Comparison of ENCODE assay signal across 7 cellular contexts in genomic region chrX:136146614-136147319, GRCh38. TPM values are rescaled to one million over a fixed set of nuclear protein-coding genes. Genes with fewer than 3 reads are reported as not detected.
A peak's percentile ranks its signal among the peaks of the same experiment; 100 is the strongest.
DNase-seq lines count a peak whose midpoint lies in the region; ATAC-seq and TF ChIP-seq lines count a peak whose summit lies in the region.

No MANE protein-coding gene starts in this region.

- peak overlapping the region; percentile 46 for H3K9ac ChIP-seq in SK-N-MC (ENCODE audit: insufficient read length)

- H3K27me3 Mint-ChIP-seq in stimulated activated naive CD8-positive, alpha-beta T cell treated with anti-CD3 and anti-CD28 coated beads, Interleukin-15, Interleukin-2, amounts not matched to agents 100 ng/mL and 50 ng/mL, for 24 hours, result peaks cover 6% of the 10 kb centered on the region

- H3K36me3 ChIP-seq in HEK293 (ENCODE audit: control insufficient read depth in 2 of 2, insufficient read depth in 1 of 2, low read length in 2 of 2) (no peaks in the 10 kb centered on the region), SK-N-MC (ENCODE audit: insufficient read depth, low read length) (no peaks in the 10 kb centered on the region), lower lobe of right lung (no peaks in the 10 kb centered on the region)

- peaks cover 29% of the 10 kb centered on the region for H3K4me1 Mint-ChIP-seq in stimulated activated naive CD8-positive, alpha-beta T cell treated with anti-CD3 and anti-CD28 coated beads, Interleukin-15, Interleukin-2, amounts not matched to agents 100 ng/mL and 50 ng/mL, for 24 hours (ENCODE audit: low read depth)

- H3K27ac ChIP-seq in HEK293 (ENCODE audit: extremely low read depth, low read depth, low read length) (peak overlapping the region; percentile 99), SK-N-MC (no peak overlapping the region), lower lobe of right lung (peak overlapping the region; percentile 80)

- peak overlapping the region; percentile 82 for H3K27ac Mint-ChIP-seq in stimulated activated naive CD8-positive, alpha-beta T cell treated with anti-CD3 and anti-CD28 coated beads, Interleukin-15, Interleukin-2, amounts not matched to agents 100 ng/mL and 50 ng/mL, for 24 hours

- H3K4me3 ChIP-seq in HEK293 (ENCODE audit: low read depth, low read length) (peak overlapping the region; percentile 63), SK-N-MC (peak overlapping the region; percentile 77), lower lobe of right lung (peak overlapping the region; percentile 62)

- H3K4me1 ChIP-seq in HEK293 (ENCODE audit: control insufficient read depth, insufficient read depth, low read length) (peaks cover 10% of the 10 kb centered on the region), lower lobe of right lung (peaks cover 4% of the 10 kb centered on the region)

- peak overlapping the region; percentile 85 for H3K4me3 Mint-ChIP-seq in stimulated activated naive CD8-positive, alpha-beta T cell treated with anti-CD3 and anti-CD28 coated beads, Interleukin-15, Interleukin-2, amounts not matched to agents 100 ng/mL and 50 ng/mL, for 24 hours

- peaks cover 4% of the 10 kb centered on the region for H3K9me3 Mint-ChIP-seq in stimulated activated naive CD8-positive, alpha-beta T cell treated with anti-CD3 and anti-CD28 coated beads, Interleukin-15, Interleukin-2, amounts not matched to agents 100 ng/mL and 50 ng/mL, for 24 hours

- intact Hi-C loops in lower lobe of right lung (cut with DNase I), result no loop called here

- H3K36me3 Mint-ChIP-seq in stimulated activated naive CD8-positive, alpha-beta T cell treated with anti-CD3 and anti-CD28 coated beads, Interleukin-15, Interleukin-2, amounts not matched to agents 100 ng/mL and 50 ng/mL, for 24 hours (ENCODE audit: low read depth), result no peaks in the 10 kb centered on the region

- no peaks in the 10 kb centered on the region for H3K9me3 ChIP-seq in HEK293 (ENCODE audit: control insufficient read depth, insufficient read depth, low read depth, low read length)
- no peaks in the 10 kb centered on the region for H3K9me3 ChIP-seq in SK-N-MC (ENCODE audit: low read depth, low read length)
- H3K9me3 ChIP-seq in lower lobe of right lung, result no peaks in the 10 kb centered on the region

- CTCF ChIA-PET in HEK293 (lab: Yijun Ruan, JAX), result interaction anchor here (0.7 to 1.3 kb wide), 3 partner anchors 8 to 118 kb away, joined by 4 to 6 read pairs (median 5); no protein-coding TSS in a partner anchor

- peak in 1 of 2 donors; percentile 49 for ATAC-seq in lower lobe of right lung
- no peak for ATAC-seq in GM19035 (IDR thresholded peaks at IDR 0.05; ENCODE audit: unreplicated experiment)

- no peaks in the 10 kb centered on the region for H3K27me3 ChIP-seq in lower lobe of right lung (ENCODE audit: low read depth)

- TF ChIP-seq CTCF in HEK293 (tag by site-specific recombination; IDR thresholded peaks at IDR 0.05) (no peak), lower lobe of right lung (IDR thresholded peaks at IDR 0.05) (no peak)

- DNase-seq in SK-N-MC (ENCODE audit: low read depth, low spot score), result no peak
- peak; percentile 13 for DNase-seq in central memory CD4-positive, alpha-beta T cell
- DNase-seq in lower lobe of right lung, result no peak
- DNase-seq in DMS79 (lab: John Stamatoyannopoulos, UW), result no peak

- POLR2A ChIA-PET in HEK293 (lab: Yijun Ruan, JAX), result interaction anchor here (1.7 kb wide), 1 partner anchor 16 kb away, joined by 5 read pairs; no protein-coding TSS in a partner anchor

TF ChIP-seq in HEK293, 187 proteins besides CTCF, POLR2A, EP300 and RAD21 (continues in another document):
- TF ChIP-seq ZIC2 (tag by site-specific recombination; IDR thresholded peaks at IDR 0.05) (peak; percentile 48; the same call in 1 of the 2 replicates), PRDM10 (tag by site-specific recombination; IDR thresholded peaks at IDR 0.05) (peak; percentile 15; the same call in 1 of the 2 replicates), ZFP69B (tag by site-specific recombination; IDR thresholded peaks at IDR 0.05) (0 out of 2 replicates have a peak, but pooled peaks have one; percentile 16), ZBTB26 (tag by site-specific recombination; optimal IDR thresholded peaks at IDR 0.05) (peak; percentile 75), ZNF148 (tag by site-specific recombination; IDR thresholded peaks at IDR 0.05; ENCODE audit: borderline replicate concordance) (no peak), ZNF174 (tag by site-specific recombination; IDR thresholded peaks at IDR 0.05) (no peak), ZNF19 (tag by site-specific recombination; IDR thresholded peaks at IDR 0.05; ENCODE audit: low read depth) (no peak), ZNF530 (tag by site-specific recombination; IDR thresholded peaks at IDR 0.05; ENCODE audit: low read depth) (no peak), ZSCAN30 (tag by site-specific recombination; IDR thresholded peaks at IDR 0.05) (0 out of 2 replicates have a peak, but pooled peaks have one; percentile 9), KLF1 (tag by site-specific recombination; IDR thresholded peaks at IDR 0.05) (0 out of 2 replicates have a peak, but pooled peaks have one; percentile 12), ZNF146 (tag by site-specific recombination; IDR thresholded peaks at IDR 0.05) (no peak), ZNF302 (tag by site-specific recombination; IDR thresholded peaks at IDR 0.05; ENCODE audit: low read depth) (no peak), EGR2 (tag by site-specific recombination; IDR thresholded peaks at IDR 0.05; ENCODE audit: low read depth) (peak; percentile 28; the same call in 1 of the 2 replicates), PATZ1 (tag by site-specific recombination; IDR thresholded peaks at IDR 0.05) (peak; percentile 69)

RNA-seq across cellular contexts. Expression of gene FHL1, which starts 0.6 kb away (rescaled TPM):
- 248 TPM for total RNA-seq in lower lobe of right lung
